ENCODE assay signal across 17 cellular contexts in the genomic region with DNA sequence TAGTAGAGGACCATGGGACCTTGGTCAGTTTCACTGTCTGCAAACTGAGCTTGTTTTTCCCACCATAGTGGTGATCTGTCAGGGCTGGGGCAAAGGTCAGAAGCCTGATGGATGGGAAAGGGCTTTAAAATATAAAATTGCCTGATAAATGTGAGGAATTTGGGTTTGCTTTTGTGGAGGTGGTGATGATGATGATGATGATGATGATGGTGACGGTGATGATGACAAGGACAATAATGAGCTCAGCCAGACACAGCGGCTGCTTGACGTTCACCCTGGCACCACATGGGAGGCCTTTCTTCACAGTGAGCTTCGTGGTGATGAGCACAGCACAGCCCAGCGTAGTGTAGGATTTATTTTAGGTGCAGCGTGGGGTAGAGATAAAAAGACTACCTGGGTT.
A peak's percentile ranks its signal among the peaks of the same experiment; 100 is the strongest.
DNase-seq lines count a peak whose midpoint lies in the region; ATAC-seq and TF ChIP-seq lines count a peak whose summit lies in the region.
"Had no signal": no experiment of that assay in that cellular context is flagged by ENCODE, and none has a peak within 500 bp of the region (broad histone marks: within the 10 kb centered on the region; RNA-seq: fewer than 3 reads in every experiment).

No MANE protein-coding gene starts in this region.

- peaks cover 7% of the 10 kb centered on the region for H3K36me3 ChIP-seq in CD4-positive, CD25-positive, alpha-beta regulatory T cell (ENCODE audit: control insufficient read depth, insufficient read depth, low read length)
- H3K36me3 ChIP-seq in DND-41 (ENCODE audit: insufficient read depth, low read length), result peaks cover 28% of the 10 kb centered on the region

- H3K4me1 Mint-ChIP-seq in CD4-positive, CD25-positive, alpha-beta regulatory T cell, result peaks cover 17 to 83% (median 50%) of the 10 kb centered on the region in 4 donors
- H3K4me1 Mint-ChIP-seq in activated T-helper 2 cell treated with anti-CD3 and anti-CD28 coated beads, Interferon-gamma antibody, Interleukin-2, Interleukin-4, amounts not matched to agents 10 μg/mL and 5 μg/mL and 100 μg/mL, durations not matched to agents 14 hours and 24 hours and 36 hours (ENCODE audit: low read depth), result peaks cover 16% of the 10 kb centered on the region
- peaks cover 34 to 68% of the 10 kb centered on the region in 2 donors for H3K4me1 Mint-ChIP-seq in natural killer cell

- H2AFZ ChIP-seq in DND-41 (ENCODE audit: low read depth, low read length), result no peak overlapping the region

- no peak for DNase-seq in CD4-positive, CD25-positive, alpha-beta regulatory T cell
- DNase-seq in DND-41 (no peak), natural killer cell (no peak), DMS53 treated with DMSO at 0.1 percent for 48 hours (lab: John Stamatoyannopoulos, UW; ENCODE audit: unreplicated experiment) (no peak), cerebellar cortex (ENCODE audit: low spot score) (no peak), NCI-H774 (lab: John Stamatoyannopoulos, UW) (no peak)
- no peak for DNase-seq in activated T-helper 2 cell treated with anti-CD3 and anti-CD28 coated beads, Interferon-gamma antibody, Interleukin-2, Interleukin-4, amounts not matched to agents 10 μg/mL and 5 μg/mL and 100 μg/mL, durations not matched to agents 14 hours and 24 hours and 36 hours (ENCODE audit: low spot score)
- DNase-seq: Calu3; DMS79 treated with DMSO at 0.1 percent for 48 hours; GDM1; NCI-H1436; NCI-H2081; NCI-H2227 treated with DMSO at 0.1 percent for 48 hours; NCI-H526 treated with DMSO at 0.1 percent for 48 hours; NK-92 treated with Interleukin-12 subunit alpha and Interleukin-12 subunit beta, amount 100 ng/mL, for 24 hours; OCI-M1; RPMI8226 had no signal

- no peak overlapping the region for H3K9ac ChIP-seq in DND-41 (ENCODE audit: low read depth, low read length)

- TF ChIP-seq CTCF in DND-41 (IDR thresholded peaks at IDR 0.05; ENCODE audit: borderline replicate concordance, extremely low read depth, low read length, poor library complexity, severe bottlenecking) (no peak), natural killer cell (IDR thresholded peaks at IDR 0.05) (no peak)

- H3K27ac ChIP-seq in CD4-positive, CD25-positive, alpha-beta regulatory T cell (ENCODE audit: insufficient read depth, low read length, poor library complexity, severe bottlenecking), result peak overlapping the region; percentile 16
- peak overlapping the region; percentile 83 for H3K27ac ChIP-seq in DND-41 (ENCODE audit: low read length)

- H3K9me3 Mint-ChIP-seq in CD4-positive, CD25-positive, alpha-beta regulatory T cell, result no peaks in the 10 kb centered on the region
- no peaks in the 10 kb centered on the region for H3K9me3 Mint-ChIP-seq in activated T-helper 2 cell treated with anti-CD3 and anti-CD28 coated beads, Interferon-gamma antibody, Interleukin-2, Interleukin-4, amounts not matched to agents 10 μg/mL and 5 μg/mL and 100 μg/mL, durations not matched to agents 14 hours and 24 hours and 36 hours
- no peaks in the 10 kb centered on the region for H3K9me3 Mint-ChIP-seq in natural killer cell

- H3K27me3 ChIP-seq in CD4-positive, CD25-positive, alpha-beta regulatory T cell (ENCODE audit: control insufficient read depth, insufficient read depth, low read length), result no peaks in the 10 kb centered on the region
- H3K27me3 ChIP-seq in DND-41 (ENCODE audit: insufficient read depth, low read length, poor library complexity), result no peaks in the 10 kb centered on the region

- ATAC-seq in CD4-positive, CD25-positive, alpha-beta regulatory T cell (ENCODE audit: low read depth in 2 of 2), result no peak
- ATAC-seq in DND-41 (ENCODE audit: insufficient read depth, low read depth) (no peak), natural killer cell (no peak)

- H3K4me3 Mint-ChIP-seq in CD4-positive, CD25-positive, alpha-beta regulatory T cell, result no peak overlapping the region
- no peak overlapping the region for H3K4me3 Mint-ChIP-seq in activated T-helper 2 cell treated with anti-CD3 and anti-CD28 coated beads, Interferon-gamma antibody, Interleukin-2, Interleukin-4, amounts not matched to agents 10 μg/mL and 5 μg/mL and 100 μg/mL, durations not matched to agents 14 hours and 24 hours and 36 hours (ENCODE audit: low read depth)
- H3K4me3 Mint-ChIP-seq in natural killer cell, result no peak overlapping the region

- H3K27me3 Mint-ChIP-seq in CD4-positive, CD25-positive, alpha-beta regulatory T cell, result no peaks in the 10 kb centered on the region
- H3K27me3 Mint-ChIP-seq in activated T-helper 2 cell treated with anti-CD3 and anti-CD28 coated beads, Interferon-gamma antibody, Interleukin-2, Interleukin-4, amounts not matched to agents 10 μg/mL and 5 μg/mL and 100 μg/mL, durations not matched to agents 14 hours and 24 hours and 36 hours (ENCODE audit: low read depth), result no peaks in the 10 kb centered on the region
- H3K27me3 Mint-ChIP-seq in natural killer cell (ENCODE audit: low read depth in 2 of 2), result no peaks in the 10 kb centered on the region

- peaks cover 14% of the 10 kb centered on the region for H3K4me1 ChIP-seq in CD4-positive, CD25-positive, alpha-beta regulatory T cell (ENCODE audit: control insufficient read depth, insufficient read depth, low read length, poor library complexity, severe bottlenecking)
- H3K4me1 ChIP-seq in DND-41 (ENCODE audit: insufficient read depth, low read length), result peaks cover 64% of the 10 kb centered on the region

- no peak overlapping the region for H3K4me2 ChIP-seq in DND-41 (ENCODE audit: insufficient read depth, low read length)

- H3K79me2 ChIP-seq in DND-41 (ENCODE audit: insufficient read depth, low read length), result peaks cover 94% of the 10 kb centered on the region

- intact Hi-C loops in activated T-helper 2 cell treated with anti-CD3 and anti-CD28 coated beads, Interferon-gamma antibody, Interleukin-2, Interleukin-4, amounts not matched to agents 10 μg/mL and 5 μg/mL and 100 μg/mL, durations not matched to agents 14 hours and 24 hours and 36 hours (cut with micrococcal nuclease), result no loop called here
- intact Hi-C loops in natural killer cell (cut with micrococcal nuclease), result no loop called here

- peaks cover 8% of the 10 kb centered on the region for H3K36me3 Mint-ChIP-seq in CD4-positive, CD25-positive, alpha-beta regulatory T cell
- H3K36me3 Mint-ChIP-seq in activated T-helper 2 cell treated with anti-CD3 and anti-CD28 coated beads, Interferon-gamma antibody, Interleukin-2, Interleukin-4, amounts not matched to agents 10 μg/mL and 5 μg/mL and 100 μg/mL, durations not matched to agents 14 hours and 24 hours and 36 hours (ENCODE audit: low read depth), result peaks cover 10% of the 10 kb centered on the region
- no peaks in the 10 kb centered on the region for H3K36me3 Mint-ChIP-seq in natural killer cell

- H3K9me3 ChIP-seq in CD4-positive, CD25-positive, alpha-beta regulatory T cell (ENCODE audit: control insufficient read depth in 2 of 2, low read length in 2 of 2), result no peaks in the 10 kb centered on the region
- no peaks in the 10 kb centered on the region for H3K9me3 ChIP-seq in DND-41 (ENCODE audit: insufficient read depth, low read length, severe bottlenecking)

- peaks cover 92% of the 10 kb centered on the region for H4K20me1 ChIP-seq in DND-41 (ENCODE audit: insufficient read depth, low read length)

- H3K27ac Mint-ChIP-seq in CD4-positive, CD25-positive, alpha-beta regulatory T cell, result peak overlapping the region in 2 of 3 donors; percentile 80 to 82
- peak overlapping the region; percentile 7 for H3K27ac Mint-ChIP-seq in activated T-helper 2 cell treated with anti-CD3 and anti-CD28 coated beads, Interferon-gamma antibody, Interleukin-2, Interleukin-4, amounts not matched to agents 10 μg/mL and 5 μg/mL and 100 μg/mL, durations not matched to agents 14 hours and 24 hours and 36 hours
- H3K27ac Mint-ChIP-seq in natural killer cell, result peak overlapping the region; percentile 5 to 53

- H3K4me3 ChIP-seq in CD4-positive, CD25-positive, alpha-beta regulatory T cell (ENCODE audit: low read depth, low read length), result no peak overlapping the region
- H3K4me3 ChIP-seq in DND-41 (ENCODE audit: low read depth in 1 of 2, low read length in 2 of 2), result no peak overlapping the region

Comparison
In these comparisons a context has a peak if more than half of its experiments do, and no peak if none do; other contexts are left out.
1. H3K27ac Mint-ChIP-seq: peak in every context shown above with its lines; median percentile 81 in CD4-positive, CD25-positive, alpha-beta regulatory T cell; 29 in natural killer cell; 7 in activated T-helper 2 cell treated with anti-CD3 and anti-CD28 coated beads, Interferon-gamma antibody, Interleukin-2, Interleukin-4, amounts not matched to agents 10 μg/mL and 5 μg/mL and 100 μg/mL, durations not matched to agents 14 hours and 24 hours and 36 hours.